In the genomic region with DNA sequence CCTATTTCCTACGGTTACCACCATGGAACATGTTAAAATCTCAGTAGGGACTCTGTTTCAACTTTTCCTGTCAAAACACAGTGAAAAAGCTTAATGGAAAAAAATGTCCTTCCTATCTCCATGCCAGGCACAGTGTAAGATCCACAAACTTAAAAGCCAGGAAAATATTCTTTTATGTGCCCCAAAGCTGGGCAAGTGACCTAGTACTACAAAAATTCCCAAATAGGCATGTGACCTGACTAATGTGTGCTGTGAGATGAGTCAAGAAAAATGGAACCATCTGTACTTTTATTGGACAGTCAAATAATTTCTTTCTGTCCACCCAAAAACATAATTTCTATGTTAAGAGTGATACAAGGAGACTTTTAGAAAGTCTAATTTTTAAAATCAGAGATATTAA, we compare ENCODE assay signal across 26 cellular contexts.
DNase-seq lines count a peak whose midpoint lies in the region; ATAC-seq, FAIRE-seq and TF ChIP-seq lines count a peak whose summit lies in the region.
"Had no signal": no experiment of that assay in that cellular context is flagged by ENCODE, and none has a peak within 500 bp of the region (broad histone marks: within the 10 kb centered on the region; RNA-seq: fewer than 3 reads in every experiment).

No MANE protein-coding gene starts in this region.

- no peak for TF ChIP-seq EP300 in A549 (IDR thresholded peaks at IDR 0.05)

- DNase-seq in A549 (ENCODE audit: low read depth in 1 of 2, low spot score in 1 of 2) = no peak
- DNase-seq in H54 (ENCODE audit: insufficient read length, low spot score) = peak; percentile 12
- no peak for DNase-seq in adipocyte (ENCODE audit: low read depth)
- peak; percentile 4 for DNase-seq in glomerular visceral epithelial cell (ENCODE audit: extremely low spot score)
- no peak for DNase-seq in mesendoderm
- DNase-seq: activated T-cell treated with anti-CD3 and anti-CD28 coated beads, Interleukin-2, amount 50 U/mL, for 72 hours; erythroblast; H9; Kasumi-1; kidney glomerular epithelial cell; NCI-H1092; NCI-H2029; NCI-H226; NCI-H748 treated with DMSO at 0.1 percent for 48 hours; SHP77 treated with DMSO at 0.1 percent for 48 hours; small intestine; stimulated activated CD4-positive, alpha-beta T cell treated with anti-CD3 and anti-CD28 coated beads, Interleukin-2, amount 100 ng/mL, for 48 hours; stimulated activated naive CD4-positive, alpha-beta T cell; T-cell; thyroid gland had no signal

- H3K18ac ChIP-seq in mesendoderm (ENCODE audit: low read length) = no peak overlapping the region

- H3K9me3 ChIP-seq in A549 (no peaks in the 10 kb centered on the region), adipocyte (ENCODE audit: control insufficient read depth, low read length) (no peaks in the 10 kb centered on the region)
- H3K9me3 ChIP-seq: ascending aorta; BLaER1 treated with 17β-estradiol and CSF1 and Interleukin-3, amounts not matched to agents 10 nM and 100 nM; neutrophil; thyroid gland had no signal

- H3K23ac ChIP-seq in mesendoderm (ENCODE audit: low read length) = no peak overlapping the region

- H4K5ac ChIP-seq in mesendoderm (ENCODE audit: low read length) = no peak overlapping the region

- no peaks in the 10 kb centered on the region for H3K79me1 ChIP-seq in mesendoderm (ENCODE audit: low read length)

- no peak overlapping the region for H3K4ac ChIP-seq in mesendoderm (ENCODE audit: low read depth, low read length)

- ATAC-seq in A549 = no peak
- no peak for ATAC-seq in HG02938 (IDR thresholded peaks at IDR 0.05; ENCODE audit: unreplicated experiment)
- no peak for ATAC-seq in GM21423 (IDR thresholded peaks at IDR 0.05; ENCODE audit: unreplicated experiment)
- ATAC-seq in HG03342 (IDR thresholded peaks at IDR 0.05; ENCODE audit: unreplicated experiment) = no peak
- ATAC-seq: activated T-cell treated with anti-CD3 and anti-CD28 coated beads, Interleukin-2, amount 50 U/mL, for 72 hours; T-cell had no signal

- no peak overlapping the region for H2BK5ac ChIP-seq in mesendoderm (ENCODE audit: low read length)

- H3K4me2 ChIP-seq in A549 = peak overlapping the region; percentile 20; the same call in 2 of the 3 replicates
- no peak overlapping the region for H3K4me2 ChIP-seq in mesendoderm (ENCODE audit: low read length)
- H3K4me2 ChIP-seq: BLaER1 treated with 17β-estradiol and CSF1 and Interleukin-3, amounts not matched to agents 10 nM and 100 nM had no signal

- H3K27ac ChIP-seq in A549 = peak overlapping the region; percentile 7 to 14; a peak in 1 of 6 replicates
- H3K27ac ChIP-seq in mesendoderm (ENCODE audit: low read depth, low read length) = no peak overlapping the region
- H3K27ac ChIP-seq: BLaER1 treated with 17β-estradiol and CSF1 and Interleukin-3, amounts not matched to agents 10 nM and 100 nM; neutrophil; thyroid gland had no signal

- H3K27me3 ChIP-seq in adipocyte (replicated peaks; ENCODE audit: control insufficient read depth, insufficient read depth, low read length) (no peaks in the 10 kb centered on the region), mesendoderm (ENCODE audit: insufficient read depth, low read length, poor library complexity) (no peaks in the 10 kb centered on the region)
- H3K27me3 ChIP-seq: ascending aorta; BLaER1 treated with 17β-estradiol and CSF1 and Interleukin-3, amounts not matched to agents 10 nM and 100 nM; neutrophil; thyroid gland had no signal

- H3K4me1 ChIP-seq in A549 (peaks cover 28% of the 10 kb centered on the region), adipocyte (ENCODE audit: control insufficient read depth, insufficient read depth, low read length) (peaks cover 28% of the 10 kb centered on the region), mesendoderm (ENCODE audit: control insufficient read depth, low read depth, low read length) (no peaks in the 10 kb centered on the region)
- H3K4me1 ChIP-seq: BLaER1 treated with 17β-estradiol and CSF1 and Interleukin-3, amounts not matched to agents 10 nM and 100 nM had no signal

- no peak overlapping the region for H2AK5ac ChIP-seq in mesendoderm (ENCODE audit: low read length)

- no peak for FAIRE-seq in A549 (lab: Jason Lieb, UNC)
- FAIRE-seq in H54 (lab: Jason Lieb, UNC) = peak; percentile 79
- FAIRE-seq: small intestine had no signal

- no peak overlapping the region for H2BK120ac ChIP-seq in mesendoderm (ENCODE audit: low read depth, low read length)

- WGBS in A549 (ENCODE audit: missing lambda C conversion rate) = 88% methylated on average over 1 of the region's 1 CpG
- WGBS in mesendoderm (ENCODE audit: extremely low coverage, insufficient coverage, low lambda C conversion rate) = no CpG with 5 or more reads among the region's 1 CpG

- H3K56ac ChIP-seq in mesendoderm (ENCODE audit: low read length) = no peak overlapping the region

- no peaks in the 10 kb centered on the region for H3K79me2 ChIP-seq in mesendoderm (ENCODE audit: control insufficient read depth, insufficient read depth, low read length)

- H3K9ac ChIP-seq in adipocyte (ENCODE audit: low read length) (no peak overlapping the region), mesendoderm (ENCODE audit: low read length) (no peak overlapping the region)
- H3K9ac ChIP-seq: BLaER1 treated with 17β-estradiol and CSF1 and Interleukin-3, amounts not matched to agents 10 nM and 100 nM had no signal

- no peak overlapping the region for H4K8ac ChIP-seq in mesendoderm (ENCODE audit: low read depth, low read length)

- TF ChIP-seq POLR2A in A549 (IDR thresholded peaks at IDR 0.05; ENCODE audit: low read length) (no peak), H54 (IDR thresholded peaks at IDR 0.05; ENCODE audit: low read depth, low read length) (no peak)

- CTCF ChIA-PET in A549 (lab: Yijun Ruan, JAX) = no interaction called here

- TF ChIP-seq RAD21 in A549 (conservative IDR thresholded peaks at IDR 0.05 in 1 of 2, IDR thresholded peaks at IDR 0.05 in 1 of 2) = no peak

- H3K4me3 ChIP-seq in A549 (no peak overlapping the region), adipocyte (ENCODE audit: low read length) (peak overlapping the region; percentile 13), mesendoderm (ENCODE audit: low read length) (no peak overlapping the region)
- H3K4me3 ChIP-seq: ascending aorta; BLaER1 treated with 17β-estradiol and CSF1 and Interleukin-3, amounts not matched to agents 10 nM and 100 nM; thyroid gland had no signal

- POLR2A ChIA-PET in A549 (lab: Yijun Ruan, JAX) = no interaction called here

- no peak overlapping the region for H2BK15ac ChIP-seq in mesendoderm (replicated peaks; ENCODE audit: low read depth)

- H3K36me3 ChIP-seq in adipocyte (ENCODE audit: control insufficient read depth, insufficient read depth, low read length, severe bottlenecking) (no peaks in the 10 kb centered on the region), mesendoderm (ENCODE audit: control insufficient read depth, insufficient read depth, low read length) (no peaks in the 10 kb centered on the region)
- H3K36me3 ChIP-seq: ascending aorta; BLaER1 treated with 17β-estradiol and CSF1 and Interleukin-3, amounts not matched to agents 10 nM and 100 nM; neutrophil; thyroid gland had no signal

- no peak for TF ChIP-seq CTCF in A549 (IDR thresholded peaks at IDR 0.05)

TF ChIP-seq in A549, 52 proteins besides CTCF, POLR2A, EP300 and RAD21:
- no peak for TF ChIP-seq JUN (IDR thresholded peaks at IDR 0.05)
- TF ChIP-seq USF2 (IDR thresholded peaks at IDR 0.05) = 0 out of 2 replicates have a peak, but pooled peaks have one; percentile 6
- no peak for TF ChIP-seq ELK1 (IDR thresholded peaks at IDR 0.05; ENCODE audit: low read depth, low read length)

Comparison
In these comparisons a context has a peak if more than half of its experiments do, and no peak if none do; other contexts are left out.
1. DNase-seq: peak in H54 (single experiment) and glomerular visceral epithelial cell (single experiment); none in A549 (0 of 2), adipocyte (single experiment) and mesendoderm (single experiment).